ENCODE assay signal across 8 cellular contexts in genomic region chr1:38527373-38527966, GRCh38.
DNase-seq lines count a peak whose midpoint lies in the region; ATAC-seq and TF ChIP-seq lines count a peak whose summit lies in the region.

No MANE protein-coding gene starts in this region.

- H3K4me3 Mint-ChIP-seq in activated naive CD4-positive, alpha-beta T cell treated with anti-CD3 and anti-CD28 coated beads, Interleukin-2, amount 50 U/mL, for 24 hours = peak overlapping the region; percentile 79

- H3K4me1 ChIP-seq in right lobe of liver = no peaks in the 10 kb centered on the region

- H3K36me3 ChIP-seq in brain microvascular endothelial cell (replicated peaks) (no peaks in the 10 kb centered on the region), right lobe of liver (no peaks in the 10 kb centered on the region)

- H3K27me3 ChIP-seq in brain microvascular endothelial cell (replicated peaks) (no peaks in the 10 kb centered on the region), right lobe of liver (no peaks in the 10 kb centered on the region)

- H3K27ac ChIP-seq in brain microvascular endothelial cell = no peak overlapping the region
- no peak overlapping the region for H3K27ac ChIP-seq in right lobe of liver

- no peaks in the 10 kb centered on the region for H3K9me3 ChIP-seq in right lobe of liver

- peak; percentile 84 for ATAC-seq in GM21737 (IDR thresholded peaks at IDR 0.05; ENCODE audit: unreplicated experiment)
- ATAC-seq in right lobe of liver = no peak

- TF ChIP-seq POLR2A in right lobe of liver (IDR thresholded peaks at IDR 0.05) = no peak

- H3K9me3 Mint-ChIP-seq in activated naive CD4-positive, alpha-beta T cell treated with anti-CD3 and anti-CD28 coated beads, Interleukin-2, amount 50 U/mL, for 24 hours = no peaks in the 10 kb centered on the region

- intact Hi-C loops in right lobe of liver (cut with DNase I) = no loop called here

- H3K4me3 ChIP-seq in brain microvascular endothelial cell (ENCODE audit: low read depth, low read length) (no peak overlapping the region), right lobe of liver (no peak overlapping the region)

- peaks cover 21% of the 10 kb centered on the region for H3K4me1 Mint-ChIP-seq in activated naive CD4-positive, alpha-beta T cell treated with anti-CD3 and anti-CD28 coated beads, Interleukin-2, amount 50 U/mL, for 24 hours

- TF ChIP-seq CTCF in GM12873 (IDR thresholded peaks at IDR 0.05; ENCODE audit: insufficient read depth, low read depth, low read length, missing control alignments) (peak; percentile 41), brain microvascular endothelial cell (IDR thresholded peaks at IDR 0.05; ENCODE audit: low read depth, low read length, missing control alignments) (no peak), right lobe of liver (IDR thresholded peaks at IDR 0.05) (no peak)

- no peaks in the 10 kb centered on the region for H3K36me3 Mint-ChIP-seq in activated naive CD4-positive, alpha-beta T cell treated with anti-CD3 and anti-CD28 coated beads, Interleukin-2, amount 50 U/mL, for 24 hours

- H3K27me3 Mint-ChIP-seq in activated naive CD4-positive, alpha-beta T cell treated with anti-CD3 and anti-CD28 coated beads, Interleukin-2, amount 50 U/mL, for 24 hours = peaks cover 4% of the 10 kb centered on the region

- in situ Hi-C loops in brain microvascular endothelial cell (cut with HindIII; ENCODE audit: low pct_ligation_motif_present, low sequenced_read_pairs) = no loop called here

- H3K27ac Mint-ChIP-seq in activated naive CD4-positive, alpha-beta T cell treated with anti-CD3 and anti-CD28 coated beads, Interleukin-2, amount 50 U/mL, for 24 hours = peak overlapping the region; percentile 30

- DNase-seq in NAMALWA (ENCODE audit: low spot score) (peak; percentile 61), glomerular visceral epithelial cell (ENCODE audit: extremely low spot score) (no peak), brain microvascular endothelial cell (no peak), right lobe of liver (no peak)
- DNase-seq in stimulated activated CD4-positive, alpha-beta T cell treated with anti-CD3 and anti-CD28 coated beads, Interleukin-4, amount 100 ng/mL, for 48 hours (ENCODE audit: low read depth in 2 of 2) = peak; percentile 42 to 48

- WGBS in right lobe of liver (ENCODE audit: insufficient coverage, low coverage, low lambda C conversion rate, missing lambda C conversion rate) = 45% methylated on average over 5 of the region's 6 CpGs

Comparison
In these comparisons a context has a peak if more than half of its experiments do, and no peak if none do; other contexts are left out.
1. DNase-seq: peak in NAMALWA (single experiment) and stimulated activated CD4-positive, alpha-beta T cell treated with anti-CD3 and anti-CD28 coated beads, Interleukin-4, amount 100 ng/mL, for 48 hours (2 of 2); none in glomerular visceral epithelial cell (single experiment), brain microvascular endothelial cell (single experiment) and right lobe of liver (0 of 3).